ENCODE assay signal across 15 cellular contexts in the genomic region with DNA sequence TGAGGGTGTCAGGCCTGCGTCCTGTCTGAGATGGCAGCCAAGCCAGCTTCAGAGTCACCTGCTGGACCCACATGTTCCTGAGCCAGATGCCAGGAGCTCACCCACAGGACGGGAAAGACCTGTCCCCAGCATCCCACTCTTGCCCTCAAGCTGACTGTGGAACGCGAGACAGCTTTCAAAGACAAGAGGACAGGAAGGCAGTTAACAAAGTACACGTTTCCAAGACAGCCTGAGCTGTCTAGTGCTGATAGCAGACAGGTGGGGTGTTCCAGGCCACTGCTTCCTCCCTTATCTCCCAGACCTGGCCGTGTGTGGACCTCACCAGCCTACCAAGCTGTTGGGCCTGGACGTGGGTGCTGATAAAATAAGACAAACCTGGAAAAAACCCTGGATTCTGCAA. TPM values are rescaled to one million over a fixed set of nuclear protein-coding genes. Genes with fewer than 3 reads are reported as not detected.
DNase-seq lines count a peak whose midpoint lies in the region; ATAC-seq and TF ChIP-seq lines count a peak whose summit lies in the region.
"Had no signal": no experiment of that assay in that cellular context is flagged by ENCODE, and none has a peak within 500 bp of the region (broad histone marks: within the 10 kb centered on the region; RNA-seq: fewer than 3 reads in every experiment).

No MANE protein-coding gene starts in this region.

- peak overlapping the region; percentile 84 for H3K27ac ChIP-seq in smooth muscle cell (ENCODE audit: low read depth)
- no peak overlapping the region for H3K27ac ChIP-seq in right atrium auricular region
- H3K27ac ChIP-seq: foreskin keratinocyte, SK-N-MC had no signal

- H3K4me3 ChIP-seq in smooth muscle cell (no peak overlapping the region), right atrium auricular region (no peak overlapping the region)
- H3K4me3 ChIP-seq: SK-N-MC had no signal

- peaks cover 28% of the 10 kb centered on the region for H3K4me1 Mint-ChIP-seq in WTC11

- H3K4me2 ChIP-seq in smooth muscle cell, result peak overlapping the region; percentile 71

- H3K9ac ChIP-seq in smooth muscle cell (ENCODE audit: low read depth), result no peak overlapping the region

- peaks cover 58% of the 10 kb centered on the region for H3K36me3 Mint-ChIP-seq in WTC11

- no peaks in the 10 kb centered on the region for H3K36me3 ChIP-seq in smooth muscle cell (ENCODE audit: low read depth)
- peaks cover 12% of the 10 kb centered on the region for H3K36me3 ChIP-seq in right atrium auricular region

- no peaks in the 10 kb centered on the region for H3F3A ChIP-seq in smooth muscle cell (ENCODE audit: low read depth)

- CTCF ChIA-PET in WTC11 (lab: Charles Lee), result interaction anchor here (0.6 to 5.1 kb wide), 6 partner anchors 9 to 255 kb away, joined by 3 to 60 read pairs (median 5); no protein-coding TSS in a partner anchor

- 65% methylated on average over 7 of the region's 7 CpGs for WGBS in smooth muscle cell (ENCODE audit: low lambda C conversion rate)

- POLR2A ChIA-PET in WTC11 (lab: Charles Lee), result no interaction called here

- H3K9me3 Mint-ChIP-seq in WTC11, result no peaks in the 10 kb centered on the region
- H3K9me3 Mint-ChIP-seq: stimulated activated naive CD8-positive, alpha-beta T cell treated with anti-CD3 and anti-CD28 coated beads, Interleukin-15, Interleukin-2, amounts not matched to agents 100 ng/mL and 50 ng/mL, for 24 hours had no signal

- H4K20me1 ChIP-seq in smooth muscle cell (ENCODE audit: low read depth), result peaks cover 10% of the 10 kb centered on the region

- peaks cover 25% of the 10 kb centered on the region for H3K4me1 ChIP-seq in smooth muscle cell (ENCODE audit: low read depth)
- H3K4me1 ChIP-seq in right atrium auricular region, result peaks cover 0 to 5% of the 10 kb centered on the region in 2 donors

- no peaks in the 10 kb centered on the region for H3K27me3 Mint-ChIP-seq in WTC11 (ENCODE audit: low read depth)
- H3K27me3 Mint-ChIP-seq: stimulated activated naive CD8-positive, alpha-beta T cell treated with anti-CD3 and anti-CD28 coated beads, Interleukin-15, Interleukin-2, amounts not matched to agents 100 ng/mL and 50 ng/mL, for 24 hours had no signal

- DNase-seq in OCI-M1 (lab: John Stamatoyannopoulos, UW) (peak; percentile 38), WTC11 (ENCODE audit: low spot score) (no peak), islet precursor cell (peak; percentile 62), smooth muscle cell (lab: John Stamatoyannopoulos, UW; ENCODE audit: unreplicated experiment) (no peak), T-helper 9 cell (no peak), right atrium auricular region (ENCODE audit: low spot score) (no peak)
- no peak for DNase-seq in stimulated activated CD4-positive, alpha-beta T cell treated with anti-CD3 and anti-CD28 coated beads, Interleukin-1b, Interleukin-23, amount 100 ng/mL, for 48 hours
- DNase-seq: activated gamma-delta T cell, DND-41, KBM-7, NCI-H1105 treated with DMSO at 0.1 percent for 48 hours had no signal

- H3K27ac Mint-ChIP-seq in WTC11, result peak overlapping the region; percentile 5; the same call in 1 of the 2 replicates

- no peak overlapping the region for H2AFZ ChIP-seq in smooth muscle cell (ENCODE audit: low read depth)

- H3K4me3 Mint-ChIP-seq in WTC11, result no peak overlapping the region
- H3K4me3 Mint-ChIP-seq: stimulated activated naive CD8-positive, alpha-beta T cell treated with anti-CD3 and anti-CD28 coated beads, Interleukin-15, Interleukin-2, amounts not matched to agents 100 ng/mL and 50 ng/mL, for 24 hours had no signal

- H3K27me3 ChIP-seq in smooth muscle cell (ENCODE audit: low read depth) (no peaks in the 10 kb centered on the region), right atrium auricular region (no peaks in the 10 kb centered on the region)
- H3K27me3 ChIP-seq: foreskin keratinocyte had no signal

- no peaks in the 10 kb centered on the region for H3K79me2 ChIP-seq in smooth muscle cell (ENCODE audit: low read depth)

- ATAC-seq in WTC11, result no peak

- TF ChIP-seq CTCF in WTC11 (IDR thresholded peaks at IDR 0.05), result no peak
- TF ChIP-seq CTCF in smooth muscle cell (IDR thresholded peaks at IDR 0.05; ENCODE audit: borderline replicate concordance, insufficient read depth, poor library complexity, severe bottlenecking), result no peak
- TF ChIP-seq CTCF in right atrium auricular region (IDR thresholded peaks at IDR 0.05), result no peak

- no peaks in the 10 kb centered on the region for H3K9me3 ChIP-seq in smooth muscle cell (replicated peaks; ENCODE audit: low read depth)
- H3K9me3 ChIP-seq in right atrium auricular region, result no peaks in the 10 kb centered on the region

TF ChIP-seq in WTC11, 78 proteins besides CTCF, POLR2A, EP300 and RAD21 (continues in another document):
- no peak for TF ChIP-seq SOX15 (CRISPR knock-in tag; IDR thresholded peaks at IDR 0.05)
- TF ChIP-seq FOXK1 (CRISPR knock-in tag; IDR thresholded peaks at IDR 0.05), result no peak
- TF ChIP-seq IRF2 (CRISPR knock-in tag; IDR thresholded peaks at IDR 0.05; ENCODE audit: borderline replicate concordance, low read depth), result no peak
- TF ChIP-seq JAZF1 (CRISPR knock-in tag; IDR thresholded peaks at IDR 0.05), result no peak
- no peak for TF ChIP-seq NFATC4 (CRISPR knock-in tag; IDR thresholded peaks at IDR 0.05)
- no peak for TF ChIP-seq KAT7 (CRISPR knock-in tag; IDR thresholded peaks at IDR 0.05; ENCODE audit: borderline replicate concordance)
- TF ChIP-seq ZNF121 (CRISPR knock-in tag; IDR thresholded peaks at IDR 0.05), result no peak
- TF ChIP-seq, protein P1, sequence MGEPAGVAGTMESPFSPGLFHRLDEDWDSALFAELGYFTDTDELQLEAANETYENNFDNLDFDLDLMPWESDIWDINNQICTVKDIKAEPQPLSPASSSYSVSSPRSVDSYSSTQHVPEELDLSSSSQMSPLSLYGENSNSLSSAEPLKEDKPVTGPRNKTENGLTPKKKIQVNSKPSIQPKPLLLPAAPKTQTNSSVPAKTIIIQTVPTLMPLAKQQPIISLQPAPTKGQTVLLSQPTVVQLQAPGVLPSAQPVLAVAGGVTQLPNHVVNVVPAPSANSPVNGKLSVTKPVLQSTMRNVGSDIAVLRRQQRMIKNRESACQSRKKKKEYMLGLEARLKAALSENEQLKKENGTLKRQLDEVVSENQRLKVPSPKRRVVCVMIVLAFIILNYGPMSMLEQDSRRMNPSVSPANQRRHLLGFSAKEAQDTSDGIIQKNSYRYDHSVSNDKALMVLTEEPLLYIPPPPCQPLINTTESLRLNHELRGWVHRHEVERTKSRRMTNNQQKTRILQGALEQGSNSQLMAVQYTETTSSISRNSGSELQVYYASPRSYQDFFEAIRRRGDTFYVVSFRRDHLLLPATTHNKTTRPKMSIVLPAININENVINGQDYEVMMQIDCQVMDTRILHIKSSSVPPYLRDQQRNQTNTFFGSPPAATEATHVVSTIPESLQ (CRISPR knock-in tag; IDR thresholded peaks at IDR 0.05), result no peak
- TF ChIP-seq, protein P2, sequence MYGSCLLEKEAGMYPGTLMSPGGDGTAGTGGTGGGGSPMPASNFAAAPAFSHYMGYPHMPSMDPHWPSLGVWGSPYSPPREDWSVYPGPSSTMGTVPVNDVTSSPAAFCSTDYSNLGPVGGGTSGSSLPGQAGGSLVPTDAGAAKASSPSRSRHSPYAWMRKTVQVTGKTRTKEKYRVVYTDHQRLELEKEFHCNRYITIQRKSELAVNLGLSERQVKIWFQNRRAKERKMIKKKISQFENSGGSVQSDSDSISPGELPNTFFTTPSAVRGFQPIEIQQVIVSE (CRISPR knock-in tag; IDR thresholded peaks at IDR 0.05; ENCODE audit: borderline replicate concordance), result no peak
- TF ChIP-seq ZNF423 (CRISPR knock-in tag; IDR thresholded peaks at IDR 0.05), result no peak
- TF ChIP-seq, protein P3, sequence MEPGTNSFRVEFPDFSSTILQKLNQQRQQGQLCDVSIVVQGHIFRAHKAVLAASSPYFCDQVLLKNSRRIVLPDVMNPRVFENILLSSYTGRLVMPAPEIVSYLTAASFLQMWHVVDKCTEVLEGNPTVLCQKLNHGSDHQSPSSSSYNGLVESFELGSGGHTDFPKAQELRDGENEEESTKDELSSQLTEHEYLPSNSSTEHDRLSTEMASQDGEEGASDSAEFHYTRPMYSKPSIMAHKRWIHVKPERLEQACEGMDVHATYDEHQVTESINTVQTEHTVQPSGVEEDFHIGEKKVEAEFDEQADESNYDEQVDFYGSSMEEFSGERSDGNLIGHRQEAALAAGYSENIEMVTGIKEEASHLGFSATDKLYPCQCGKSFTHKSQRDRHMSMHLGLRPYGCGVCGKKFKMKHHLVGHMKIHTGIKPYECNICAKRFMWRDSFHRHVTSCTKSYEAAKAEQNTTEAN (CRISPR knock-in tag; IDR thresholded peaks at IDR 0.05), result no peak
- TF ChIP-seq, protein P4, sequence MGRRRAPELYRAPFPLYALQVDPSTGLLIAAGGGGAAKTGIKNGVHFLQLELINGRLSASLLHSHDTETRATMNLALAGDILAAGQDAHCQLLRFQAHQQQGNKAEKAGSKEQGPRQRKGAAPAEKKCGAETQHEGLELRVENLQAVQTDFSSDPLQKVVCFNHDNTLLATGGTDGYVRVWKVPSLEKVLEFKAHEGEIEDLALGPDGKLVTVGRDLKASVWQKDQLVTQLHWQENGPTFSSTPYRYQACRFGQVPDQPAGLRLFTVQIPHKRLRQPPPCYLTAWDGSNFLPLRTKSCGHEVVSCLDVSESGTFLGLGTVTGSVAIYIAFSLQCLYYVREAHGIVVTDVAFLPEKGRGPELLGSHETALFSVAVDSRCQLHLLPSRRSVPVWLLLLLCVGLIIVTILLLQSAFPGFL (CRISPR knock-in tag; IDR thresholded peaks at IDR 0.05; ENCODE audit: borderline replicate concordance), result no peak

RNA-seq across cellular contexts. Expression of a gene that starts 13.2 kb away (rescaled TPM):
- total RNA-seq in WTC11 (2021) (19.1 to 29.1 TPM (median 28.2 TPM) in 3 replicates), smooth muscle cell (21.8 and 36.6 TPM in 2 replicates), right atrium auricular region (10 to 100 TPM; 15.6 to 26.2 TPM)
- 57.3 and 57.8 TPM in 2 replicates for polyA plus RNA-seq in smooth muscle cell

RNA-seq across cellular contexts. Expression of a gene that starts 38.5 kb away (rescaled TPM):
- not detected in 3 replicates for total RNA-seq in WTC11 (2021)
- not detected in 2 replicates for total RNA-seq in smooth muscle cell
- 0.60 TPM in 1 of 2 replicates, not detected in the other for polyA plus RNA-seq in smooth muscle cell
- not detected for total RNA-seq in right atrium auricular region
- total RNA-seq: foreskin keratinocyte, lung microvascular endothelial cell had no signal
- polyA plus RNA-seq: foreskin keratinocyte had no signal

RNA-seq across cellular contexts. Expression of a gene that starts 51.5 kb away (rescaled TPM):
- 1.6 to 3.5 TPM (median 2.5 TPM) in 3 replicates for total RNA-seq in WTC11 (2021)
- total RNA-seq in smooth muscle cell, result 0.27 and 2.6 TPM in 2 replicates
- polyA plus RNA-seq in smooth muscle cell, result 2.5 and 2.6 TPM in 2 replicates
- total RNA-seq in right atrium auricular region, result 1 to 10 TPM in 1 of 2 donors, not detected in 1; 1.6 TPM

Comparison
In these comparisons a context has a peak if more than half of its experiments do, and no peak if none do; other contexts are left out.
1. DNase-seq: peak in OCI-M1 (single experiment) and islet precursor cell (single experiment); none in WTC11 (single experiment), smooth muscle cell (single experiment), T-helper 9 cell (single experiment), stimulated activated CD4-positive, alpha-beta T cell treated with anti-CD3 and anti-CD28 coated beads, Interleukin-1b, Interleukin-23, amount 100 ng/mL, for 48 hours (single experiment) and right atrium auricular region (single experiment).